ENCODE assay signal across 11 cellular contexts in the genomic region with DNA sequence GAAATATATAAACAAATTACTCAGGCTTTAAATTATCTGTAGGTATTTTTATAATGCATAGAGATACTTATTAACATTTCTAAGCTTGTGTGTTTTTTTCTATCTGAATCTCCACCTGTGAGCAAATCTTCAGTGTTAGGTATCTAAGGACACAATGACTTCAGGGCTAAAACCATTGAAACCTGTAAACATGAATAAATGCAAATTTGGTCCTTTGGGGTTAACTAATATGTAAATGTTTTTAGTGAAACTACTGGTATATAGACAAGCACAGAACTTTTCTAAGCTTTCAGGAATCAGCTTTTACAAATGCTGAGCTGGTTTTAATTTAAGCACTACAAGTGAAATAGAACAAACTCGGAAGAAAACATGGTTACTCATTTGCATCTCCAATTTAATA.
A peak's percentile ranks its signal among the peaks of the same experiment; 100 is the strongest.
DNase-seq lines count a peak whose midpoint lies in the region; ATAC-seq and TF ChIP-seq lines count a peak whose summit lies in the region.
"Had no signal": no experiment of that assay in that cellular context is flagged by ENCODE, and none has a peak within 500 bp of the region (broad histone marks: within the 10 kb centered on the region; RNA-seq: fewer than 3 reads in every experiment).

No MANE protein-coding gene starts in this region.

- H3K36me3 Mint-ChIP-seq in activated CD8-positive, alpha-beta T cell treated with anti-CD3 and anti-CD28 coated beads for 36 hours (ENCODE audit: low read depth), result no peaks in the 10 kb centered on the region
- H3K36me3 Mint-ChIP-seq: memory B cell had no signal

- H3K27me3 Mint-ChIP-seq in activated CD8-positive, alpha-beta T cell treated with anti-CD3 and anti-CD28 coated beads for 36 hours, result peaks cover 2% of the 10 kb centered on the region
- H3K27me3 Mint-ChIP-seq: memory B cell had no signal

- no peak for TF ChIP-seq POLR2A in transverse colon (IDR thresholded peaks at IDR 0.05)

- no peak for TF ChIP-seq EP300 in transverse colon (IDR thresholded peaks at IDR 0.05; ENCODE audit: low read depth)

- in situ Hi-C loops in transverse colon (cut with MboI; ENCODE audit: low pct_ligation_motif_present in 1 of 4, low pct_unique_long_range_greater_than_20kb in 1 of 4, low sequenced_read_pairs in 3 of 4), result loop anchor here in 3 of 4 donors (25.0 kb wide), 1 partner anchor 623 kb away; no protein-coding TSS in a partner anchor

- no peak for DNase-seq in WERI-Rb-1
- DNase-seq in transverse colon, result no peak
- no peak for DNase-seq in NCI-H146 (lab: John Stamatoyannopoulos, UW)
- DNase-seq in activated CD8-positive, alpha-beta T cell treated with anti-CD3 and anti-CD28 coated beads for 36 hours, result no peak
- DNase-seq in GM10266 (ENCODE audit: extremely low spot score), result no peak
- DNase-seq: activated CD4-positive, alpha-beta T cell treated with anti-CD3 and anti-CD28 coated beads, Interleukin-2, amount 10 ng/mL, durations not matched to agents 7 days and 5 days; SW 1271 had no signal

- CTCF ChIA-PET in activated CD8-positive, alpha-beta T cell treated with anti-CD3 and anti-CD28 coated beads for 36 hours (lab: Charles Lee), result interaction anchor here (1.0 kb wide), 1 partner anchor 11 kb away, joined by 3 read pairs; no protein-coding TSS in a partner anchor

- intact Hi-C loops in transverse colon (cut with DNase I; ENCODE audit: low total_unique reads), result no loop called here
- intact Hi-C loops in activated CD8-positive, alpha-beta T cell treated with anti-CD3 and anti-CD28 coated beads for 36 hours (cut with micrococcal nuclease), result no loop called here

- no peaks in the 10 kb centered on the region for H3K36me3 ChIP-seq in WERI-Rb-1
- H3K36me3 ChIP-seq in mesodermal cell (ENCODE audit: control insufficient read depth, insufficient read depth, low read length), result no peaks in the 10 kb centered on the region
- H3K36me3 ChIP-seq in transverse colon, result no peaks in the 10 kb centered on the region

- H3K4me3 Mint-ChIP-seq in activated CD8-positive, alpha-beta T cell treated with anti-CD3 and anti-CD28 coated beads for 36 hours, result no peak overlapping the region
- H3K4me3 Mint-ChIP-seq: activated CD4-positive, alpha-beta T cell treated with anti-CD3 and anti-CD28 coated beads, Interleukin-2, amount 10 ng/mL, durations not matched to agents 7 days and 5 days; memory B cell had no signal

- peak; percentile 56 for ATAC-seq in HG02870 (IDR thresholded peaks at IDR 0.05; ENCODE audit: unreplicated experiment)
- ATAC-seq in activated CD8-positive, alpha-beta T cell treated with anti-CD3 and anti-CD28 coated beads for 36 hours, result no peak

- H3K9me3 ChIP-seq in WERI-Rb-1 (ENCODE audit: severe bottlenecking), result no peaks in the 10 kb centered on the region
- H3K9me3 ChIP-seq in mesodermal cell (ENCODE audit: control insufficient read depth, low read length), result no peaks in the 10 kb centered on the region
- H3K9me3 ChIP-seq in transverse colon, result no peaks in the 10 kb centered on the region

- H3K27me3 ChIP-seq in WERI-Rb-1 (ENCODE audit: insufficient read depth, low read depth, severe bottlenecking) (no peaks in the 10 kb centered on the region), transverse colon (no peaks in the 10 kb centered on the region)

- WGBS in mesodermal cell (ENCODE audit: insufficient coverage in 2 of 2), 2 experiments, result 75% methylated on average over 1 of the region's 1 CpG; no CpG with 5 or more reads in 1 of the 2 experiments
- WGBS in transverse colon (ENCODE audit: low coverage in 1 of 2), 2 donors, result 29 to 44% methylated on average over 1 of the region's 1 CpG

- TF ChIP-seq CTCF in WERI-Rb-1 (IDR thresholded peaks at IDR 0.05; ENCODE audit: low read depth, low read length) (no peak), transverse colon (IDR thresholded peaks at IDR 0.05) (no peak), GM10266 (IDR thresholded peaks at IDR 0.05; ENCODE audit: control insufficient read depth, insufficient read depth, low read depth, missing control alignments) (no peak)
- TF ChIP-seq CTCF in activated CD8-positive, alpha-beta T cell treated with anti-CD3 and anti-CD28 coated beads for 36 hours (IDR thresholded peaks at IDR 0.05), result no peak

- POLR2A ChIA-PET in activated CD8-positive, alpha-beta T cell treated with anti-CD3 and anti-CD28 coated beads for 36 hours (lab: Charles Lee), result no interaction called here

- H3K4me1 ChIP-seq in mesodermal cell (ENCODE audit: control insufficient read depth, insufficient read depth, low read length, poor library complexity, severe bottlenecking) (peaks cover 6% of the 10 kb centered on the region), transverse colon (no peaks in the 10 kb centered on the region)

- no peaks in the 10 kb centered on the region for H3K4me1 Mint-ChIP-seq in activated CD8-positive, alpha-beta T cell treated with anti-CD3 and anti-CD28 coated beads for 36 hours (ENCODE audit: low read depth)
- H3K4me1 Mint-ChIP-seq: activated CD4-positive, alpha-beta T cell treated with anti-CD3 and anti-CD28 coated beads, Interleukin-2, amount 10 ng/mL, durations not matched to agents 7 days and 5 days had no signal

- H3K27ac ChIP-seq in WERI-Rb-1, result no peak overlapping the region
- peak overlapping the region; percentile 12 for H3K27ac ChIP-seq in mesodermal cell (ENCODE audit: low read depth, low read length, severe bottlenecking)
- peak overlapping the region; percentile 12 to 74 (median 58) for H3K27ac ChIP-seq in transverse colon

- no peaks in the 10 kb centered on the region for H3K9me3 Mint-ChIP-seq in activated CD8-positive, alpha-beta T cell treated with anti-CD3 and anti-CD28 coated beads for 36 hours
- H3K9me3 Mint-ChIP-seq: activated CD4-positive, alpha-beta T cell treated with anti-CD3 and anti-CD28 coated beads, Interleukin-2, amount 10 ng/mL, durations not matched to agents 7 days and 5 days; memory B cell had no signal

- peak overlapping the region; percentile 27 for H3K4me3 ChIP-seq in WERI-Rb-1 (ENCODE audit: low read depth, low read length)
- no peak overlapping the region for H3K4me3 ChIP-seq in mesodermal cell (ENCODE audit: extremely low read depth, insufficient read depth, low read length, poor library complexity, severe bottlenecking)
- peak overlapping the region in 3 of 4 donors; percentile 4 to 18 (median 5) for H3K4me3 ChIP-seq in transverse colon
- H3K4me3 ChIP-seq: skin epidermis had no signal

- H3K27ac Mint-ChIP-seq in activated CD8-positive, alpha-beta T cell treated with anti-CD3 and anti-CD28 coated beads for 36 hours, result no peak overlapping the region
- H3K27ac Mint-ChIP-seq: activated CD4-positive, alpha-beta T cell treated with anti-CD3 and anti-CD28 coated beads, Interleukin-2, amount 10 ng/mL, durations not matched to agents 7 days and 5 days; memory B cell had no signal
